Comparison of ENCODE assay signal across 21 cellular contexts in genomic region chr2:231235217-231235616, GRCh38.
"Had no signal": no experiment of that assay in that cellular context is flagged by ENCODE, and none has a peak within 500 bp of the region (broad histone marks: within the 10 kb centered on the region; RNA-seq: fewer than 3 reads in every experiment).

No MANE protein-coding gene starts in this region.

- H3K4me1 ChIP-seq: Peyer's patch, SJCRH30 had no signal

- H3K27ac ChIP-seq: HL-60, PC-9, Peyer's patch, SJCRH30 had no signal

- H3K9me3 ChIP-seq: MG63, Peyer's patch, SJCRH30 had no signal

- DNase-seq: Karpas-422, KG1, MG63, NCI-H1092, NCI-H1105 treated with DMSO at 0.1 percent for 48 hours, NCI-H1436, NCI-H187, NCI-H2029, NCI-H2081 treated with DMSO at 0.1 percent for 48 hours, NCI-H2171, NCI-H226, NCI-H524, NCI-H526 treated with DMSO at 0.1 percent for 48 hours, NCI-H774, PC-9, Peyer's patch, SHP77 treated with DMSO at 0.1 percent for 48 hours, SJCRH30 had no signal

- H3K4me2 ChIP-seq: PC-9 had no signal

- H3K4me3 ChIP-seq: MG63, PC-9, Peyer's patch, SJCRH30 had no signal

- H3K27me3 ChIP-seq: MG63, Peyer's patch, SJCRH30 had no signal

- ATAC-seq: Right ventricle myocardium inferior, SK-N-SH treated with all-trans-retinoic acid at 6 μM for 48 hours had no signal

- H3K36me3 ChIP-seq: MG63, SJCRH30 had no signal
